Comparison of ENCODE assay signal across 28 cellular contexts in genomic region chr2:236019434-236019833, GRCh38.
"Had no signal": no experiment of that assay in that cellular context is flagged by ENCODE, and none has a peak within 500 bp of the region (broad histone marks: within the 10 kb centered on the region; RNA-seq: fewer than 3 reads in every experiment).

No MANE protein-coding gene starts in this region.

- H3K4me3 Mint-ChIP-seq: stimulated activated effector memory CD8-positive, alpha-beta T cell treated with anti-CD3 and anti-CD28 coated beads, Interleukin-12 subunit alpha, Interleukin-12 subunit beta, amount 100 ng/mL, for 72 hours; stimulated activated memory B cell treated with anti-CD40 and anti-IgM and Interleukin-4, amounts not matched to agents 10 μg/mL and 1 μg/mL and 100 μg/mL, for 72 hours; stimulated activated naive B cell treated with anti-CD40 and anti-IgM and Interleukin-4, amounts not matched to agents 10 μg/mL and 1 μg/mL and 100 μg/mL, for 72 hours; stimulated activated naive CD8-positive, alpha-beta T cell treated with anti-CD3 and anti-CD28 coated beads, Interleukin-15, amount 100 ng/mL, for 72 hours; stimulated activated naive CD8-positive, alpha-beta T cell treated with anti-CD3 and anti-CD28 coated beads, Interleukin-15, Interleukin-2, amounts not matched to agents 100 ng/mL and 50 ng/mL, for 24 hours; type B pancreatic cell had no signal

- H3K9me3 ChIP-seq: stomach, suprapubic skin, testis, thoracic aorta, thyroid gland, tibial artery, tibial nerve, transverse colon, upper lobe of left lung, upper lobe of right lung, uterus, vagina had no signal

- H3K4me1 Mint-ChIP-seq: stimulated activated memory B cell treated with anti-CD40 and anti-IgM and Interleukin-4, amounts not matched to agents 10 μg/mL and 1 μg/mL and 100 μg/mL, for 72 hours; stimulated activated naive B cell treated with anti-CD40 and anti-IgM and Interleukin-4, amounts not matched to agents 10 μg/mL and 1 μg/mL and 100 μg/mL, for 72 hours had no signal

- H3K27ac Mint-ChIP-seq: stimulated activated effector memory CD8-positive, alpha-beta T cell treated with anti-CD3 and anti-CD28 coated beads, Interleukin-12 subunit alpha, Interleukin-12 subunit beta, amount 100 ng/mL, for 72 hours; stimulated activated memory B cell treated with anti-CD40 and anti-IgM and Interleukin-4, amounts not matched to agents 10 μg/mL and 1 μg/mL and 100 μg/mL, for 72 hours; stimulated activated naive B cell treated with anti-CD40 and anti-IgM and Interleukin-4, amounts not matched to agents 10 μg/mL and 1 μg/mL and 100 μg/mL, for 72 hours; stimulated activated naive CD8-positive, alpha-beta T cell treated with anti-CD3 and anti-CD28 coated beads, Interleukin-15, amount 100 ng/mL, for 72 hours; stimulated activated naive CD8-positive, alpha-beta T cell treated with anti-CD3 and anti-CD28 coated beads, Interleukin-15, Interleukin-2, amounts not matched to agents 100 ng/mL and 50 ng/mL, for 24 hours; type B pancreatic cell had no signal

- DNase-seq: stimulated activated CD4-positive, alpha-beta T cell treated with anti-CD3 and anti-CD28 coated beads, Interleukin-2, amount 100 ng/mL, for 48 hours; stimulated activated CD4-positive, alpha-beta T cell treated with anti-CD3 and anti-CD28 coated beads, Interleukin-4, amount 100 ng/mL, for 1 hour; stimulated activated CD4-positive, alpha-beta T cell treated with anti-CD3 and anti-CD28 coated beads, Interleukin-4, amount 100 ng/mL, for 24 hours; stimulated activated CD4-positive, alpha-beta T cell treated with anti-CD3 and anti-CD28 coated beads, Interleukin-4, amount 100 ng/mL, for 4 hours; stimulated activated CD8-positive, alpha-beta memory T cell treated with anti-CD3 and anti-CD28 coated beads, Interleukin-4, amount 100 ng/mL, for 48 hours; stimulated activated naive B cell treated with anti-CD40 and anti-IgM and Interleukin-4, amounts not matched to agents 10 μg/mL and 1 μg/mL and 100 μg/mL, for 72 hours; stimulated activated naive CD4-positive, alpha-beta T cell; stimulated activated naive CD4-positive, alpha-beta T cell treated with Interleukin-2 at 50 U/mL for 16 hours; stimulated activated naive CD8-positive, alpha-beta T cell treated with anti-CD3 and anti-CD28 coated beads, Interleukin-15, amount 100 ng/mL, for 72 hours; stimulated activated naive CD8-positive, alpha-beta T cell treated with anti-CD3 and anti-CD28 coated beads, Interleukin-15, Interleukin-2, amounts not matched to agents 100 U/mL and 50 U/mL, for 24 hours; stomach; substantia nigra; testis; thyroid gland; tibial artery; transverse colon; trophoblast cell; upper lobe of left lung; upper lobe of right lung; uterus had no signal

- H3K9me3 Mint-ChIP-seq: stimulated activated effector memory CD8-positive, alpha-beta T cell treated with anti-CD3 and anti-CD28 coated beads, Interleukin-12 subunit alpha, Interleukin-12 subunit beta, amount 100 ng/mL, for 72 hours; stimulated activated naive CD8-positive, alpha-beta T cell treated with anti-CD3 and anti-CD28 coated beads, Interleukin-15, amount 100 ng/mL, for 72 hours; stimulated activated naive CD8-positive, alpha-beta T cell treated with anti-CD3 and anti-CD28 coated beads, Interleukin-15, Interleukin-2, amounts not matched to agents 100 ng/mL and 50 ng/mL, for 24 hours; type B pancreatic cell had no signal

- H3K4me1 ChIP-seq: suprapubic skin, testis, thyroid gland, tibial artery, transverse colon, upper lobe of left lung, upper lobe of right lung, uterus, vagina had no signal

- H3K36me3 ChIP-seq: suprapubic skin, thoracic aorta, thyroid gland, tibial artery, transverse colon, upper lobe of right lung, uterus, vagina had no signal

- H3K4me3 ChIP-seq: stomach, suprapubic skin, testis, thoracic aorta, thyroid gland, tibial artery, tibial nerve, transverse colon, upper lobe of left lung, upper lobe of right lung, uterus, vagina had no signal

- H3K27me3 Mint-ChIP-seq: type B pancreatic cell had no signal

- H3K36me3 Mint-ChIP-seq: stimulated activated memory B cell treated with anti-CD40 and anti-IgM and Interleukin-4, amounts not matched to agents 10 μg/mL and 1 μg/mL and 100 μg/mL, for 72 hours; stimulated activated naive B cell treated with anti-CD40 and anti-IgM and Interleukin-4, amounts not matched to agents 10 μg/mL and 1 μg/mL and 100 μg/mL, for 72 hours had no signal

- H3K27me3 ChIP-seq: stomach, suprapubic skin, testis, thyroid gland, tibial artery, tibial nerve, transverse colon, upper lobe of left lung, upper lobe of right lung, uterus, vagina had no signal

- H3K27ac ChIP-seq: stomach, suprapubic skin, testis, thoracic aorta, thyroid gland, tibial artery, tibial nerve, transverse colon, upper lobe of left lung, upper lobe of right lung, uterus, vagina had no signal

- ATAC-seq: stimulated activated effector memory CD8-positive, alpha-beta T cell treated with anti-CD3 and anti-CD28 coated beads, Interleukin-12 subunit alpha, Interleukin-12 subunit beta, amount 100 ng/mL, for 72 hours; stimulated activated memory B cell treated with anti-CD40 and anti-IgM and Interleukin-4, amounts not matched to agents 10 μg/mL and 1 μg/mL and 100 μg/mL, for 72 hours; stimulated activated naive B cell treated with anti-CD40 and anti-IgM and Interleukin-4, amounts not matched to agents 10 μg/mL and 1 μg/mL and 100 μg/mL, for 72 hours; stimulated activated naive CD8-positive, alpha-beta T cell treated with anti-CD3 and anti-CD28 coated beads, Interleukin-15, amount 100 ng/mL, for 72 hours; stimulated activated naive CD8-positive, alpha-beta T cell treated with anti-CD3 and anti-CD28 coated beads, Interleukin-15, Interleukin-2, amounts not matched to agents 100 U/mL and 50 U/mL, for 24 hours; upper lobe of right lung had no signal
